In the genomic region with DNA sequence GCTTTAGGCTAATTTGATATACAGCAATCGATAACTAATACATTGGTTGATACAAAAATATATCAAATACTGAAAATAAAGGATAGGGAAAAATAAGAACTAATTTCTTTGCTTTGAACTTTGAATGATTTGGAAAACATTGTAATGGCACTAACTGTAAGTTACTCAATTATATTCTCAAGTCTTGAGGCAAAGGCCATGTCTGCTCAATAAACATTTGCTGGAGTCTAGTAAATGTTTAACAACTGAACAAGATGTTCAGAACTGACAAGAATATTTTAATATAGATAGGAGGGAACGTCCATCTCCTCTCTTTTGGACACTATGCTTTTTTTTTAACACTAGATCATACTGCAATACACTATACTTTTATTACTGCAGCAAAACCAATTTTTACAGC, we compare ENCODE assay signal across 22 cellular contexts.
DNase-seq lines count a peak whose midpoint lies in the region; ATAC-seq, FAIRE-seq and TF ChIP-seq lines count a peak whose summit lies in the region.
"Had no signal": no experiment of that assay in that cellular context is flagged by ENCODE, and none has a peak within 500 bp of the region (broad histone marks: within the 10 kb centered on the region; RNA-seq: fewer than 3 reads in every experiment).

No MANE protein-coding gene starts in this region.

- DNase-seq in GM18507 (ENCODE audit: extremely low spot score, insufficient read length, low read depth) = no peak
- no peak for DNase-seq in T-helper 17 cell
- peak; percentile 21 for DNase-seq in HepG2 (ENCODE audit: low spot score)
- DNase-seq in type B pancreatic cell (ENCODE audit: extremely low spot score, unreplicated experiment) = no peak
- no peak for DNase-seq in dorsolateral prefrontal cortex
- DNase-seq in NCI-H2171 treated with DMSO at 0.1 percent for 48 hours (lab: John Stamatoyannopoulos, UW) = no peak
- no peak for DNase-seq in ascending aorta (ENCODE audit: low spot score in 2 of 2)
- DNase-seq: COR-L47, DND-41, GF-D8, GOT3, HFFc6, KG1, MM.1S, NCI-H1105 treated with DMSO at 0.1 percent for 48 hours, NCI-H187, NCI-H446 treated with DMSO at 0.1 percent for 48 hours, NCI-H82, Right ventricle myocardium superior, SK-N-SH had no signal

- TF ChIP-seq RAD21 in HepG2 (CRISPR knock-in tag; IDR thresholded peaks at IDR 0.05) = no peak

- peak overlapping the region; percentile 100 for H3K27ac Mint-ChIP-seq in T-helper 17 cell
- H3K27ac Mint-ChIP-seq in type B pancreatic cell = no peak overlapping the region
- H3K27ac Mint-ChIP-seq: HFFc6 had no signal

- H3K36me3 ChIP-seq in HepG2 (replicated peaks in 1 of 2; ENCODE audit: control insufficient read depth in 1 of 2, insufficient read depth in 2 of 2, low read length in 2 of 2) (peaks cover 0 to 1% of the 10 kb centered on the region in 2 experiments; a peak in 1 of 5 replicates), ascending aorta (no peaks in the 10 kb centered on the region)

- BruUV-seq in HepG2 (replicated peaks; lab: Mats Ljungman, UMichigan) = no TSS peak

- peaks cover 36% of the 10 kb centered on the region for H3K4me1 ChIP-seq in HepG2 (ENCODE audit: insufficient read depth, low read length)
- peaks cover 0 to 6% of the 10 kb centered on the region in 2 donors for H3K4me1 ChIP-seq in ascending aorta

- H3K4me3 ChIP-seq in HepG2 (replicated peaks in 1 of 3; ENCODE audit: insufficient read depth in 1 of 3, low read depth in 2 of 3, low read length in 3 of 3) (peak overlapping the region in 2 of 3 experiments; percentile 70 to 87; a peak in 3 of 6 replicates), dorsolateral prefrontal cortex (no peak overlapping the region), ascending aorta (no peak overlapping the region)
- H3K4me3 ChIP-seq: BLaER1 treated with 17β-estradiol and CSF1 and Interleukin-3, amounts not matched to agents 10 nM and 100 nM had no signal

- TF ChIP-seq EP300 in HepG2 (IDR thresholded peaks at IDR 0.05; ENCODE audit: low read depth in 2 of 2, low read length in 2 of 2) (no peak), HepG2 (CRISPR knock-in tag; IDR thresholded peaks at IDR 0.05; ENCODE audit: borderline replicate concordance) (no peak)

- H3K36me3 Mint-ChIP-seq in T-helper 17 cell (ENCODE audit: low read depth) (peaks cover 6% of the 10 kb centered on the region), type B pancreatic cell (peaks cover 21% of the 10 kb centered on the region)

- no peak for TF ChIP-seq POLR2A in HepG2 (IDR thresholded peaks at IDR 0.05; ENCODE audit: insufficient read depth in 1 of 2, low read depth in 2 of 2, low read length in 2 of 2)

- CTCF ChIA-PET in HepG2 (lab: Yijun Ruan, JAX; ENCODE audit: low intra/inter-chr PET ratio, low total read pairs) = no interaction called here

- H3K4me3 Mint-ChIP-seq in T-helper 17 cell = no peak overlapping the region
- peak overlapping the region; percentile 68 for H3K4me3 Mint-ChIP-seq in type B pancreatic cell
- H3K4me3 Mint-ChIP-seq: HFFc6 had no signal

- TF ChIP-seq CTCF in HepG2 (CRISPR knock-in tag; IDR thresholded peaks at IDR 0.05) = no peak
- no peak for TF ChIP-seq CTCF in type B pancreatic cell (conservative IDR thresholded peaks at IDR 0.05)
- TF ChIP-seq CTCF in dorsolateral prefrontal cortex (IDR thresholded peaks at IDR 0.05 in 54 of 56, conservative IDR thresholded peaks at IDR 0.05 in 2 of 56; ENCODE audit: low read depth in 1 of 56, partially characterized antibody in 56 of 56) = no peak
- TF ChIP-seq CTCF in ascending aorta (IDR thresholded peaks at IDR 0.05) = no peak

- H3K27ac ChIP-seq in HepG2 (ENCODE audit: extremely low read length, insufficient read depth, low read length) (peak overlapping the region; percentile 77), dorsolateral prefrontal cortex (no peak overlapping the region), ascending aorta (no peak overlapping the region)

- no peak for ATAC-seq in T-helper 17 cell
- peak; percentile 21 for ATAC-seq in HepG2
- ATAC-seq: Panc1 had no signal

- intact Hi-C loops in HepG2 (cut with micrococcal nuclease; ENCODE audit: unreplicated experiment) (no loop called here), dorsolateral prefrontal cortex (cut with DNase I) (no loop called here), ascending aorta (cut with DNase I) (no loop called here)

- H3K4me2 ChIP-seq in HepG2 (ENCODE audit: low read depth, low read length) = peak overlapping the region; percentile 76
- H3K4me2 ChIP-seq: SK-N-SH had no signal

- H3K9me3 ChIP-seq in T-helper 17 cell (ENCODE audit: control insufficient read depth, low read length, poor library complexity, severe bottlenecking) (no peaks in the 10 kb centered on the region), HepG2 (ENCODE audit: low read length) (no peaks in the 10 kb centered on the region), ascending aorta (no peaks in the 10 kb centered on the region)
- H3K9me3 ChIP-seq: SK-N-SH had no signal

- H3K27me3 Mint-ChIP-seq in T-helper 17 cell (no peaks in the 10 kb centered on the region), type B pancreatic cell (no peaks in the 10 kb centered on the region)

- no peaks in the 10 kb centered on the region for H3K9me3 Mint-ChIP-seq in type B pancreatic cell

- 1% methylated on average over 2 of the region's 2 CpGs for WGBS in HepG2 (ENCODE audit: low lambda C conversion rate)

- peaks cover 25% of the 10 kb centered on the region for H3K4me1 Mint-ChIP-seq in T-helper 17 cell
- peaks cover 17% of the 10 kb centered on the region for H3K4me1 Mint-ChIP-seq in type B pancreatic cell (ENCODE audit: unreplicated experiment)

- no peak overlapping the region for H3K9ac ChIP-seq in HepG2 (ENCODE audit: insufficient read depth, low read depth, low read length)
- H3K9ac ChIP-seq: BLaER1 treated with 17β-estradiol and CSF1 and Interleukin-3, amounts not matched to agents 10 nM and 100 nM; SK-N-SH had no signal

- no peak overlapping the region for H2AFZ ChIP-seq in HepG2 (ENCODE audit: low read length)

- peaks cover 19% of the 10 kb centered on the region for H3K79me2 ChIP-seq in HepG2 (ENCODE audit: insufficient read depth, low read length)

- POLR2A ChIA-PET in HepG2 (lab: Yijun Ruan, JAX) = no interaction called here

- in situ Hi-C loops in HepG2 (cut with HindIII; ENCODE audit: extremely low pct_ligation_motif_present, low pct_unique_long_range_greater_than_20kb) = loop anchor here (10.0 kb wide), 1 partner anchor 202 kb away; no protein-coding TSS in a partner anchor

- peaks cover 17% of the 10 kb centered on the region for H4K20me1 ChIP-seq in HepG2 (ENCODE audit: insufficient read depth, low read length)

- FAIRE-seq in GM18507 (lab: Jason Lieb, UNC) (peak; percentile 15), HepG2 (lab: Jason Lieb, UNC) (no peak)

- no peaks in the 10 kb centered on the region; a peak in 1 of 5 replicates for H3K27me3 ChIP-seq in HepG2 (ENCODE audit: control insufficient read depth in 1 of 2, insufficient read depth in 2 of 2, low read length in 2 of 2)
- H3K27me3 ChIP-seq in dorsolateral prefrontal cortex = no peaks in the 10 kb centered on the region
- no peaks in the 10 kb centered on the region for H3K27me3 ChIP-seq in ascending aorta
- H3K27me3 ChIP-seq: BLaER1 treated with 17β-estradiol and CSF1 and Interleukin-3, amounts not matched to agents 10 nM and 100 nM had no signal

TF ChIP-seq in HepG2, 621 proteins besides CTCF, POLR2A, EP300 and RAD21 (continues in another document):
- TF ChIP-seq, protein P1, sequence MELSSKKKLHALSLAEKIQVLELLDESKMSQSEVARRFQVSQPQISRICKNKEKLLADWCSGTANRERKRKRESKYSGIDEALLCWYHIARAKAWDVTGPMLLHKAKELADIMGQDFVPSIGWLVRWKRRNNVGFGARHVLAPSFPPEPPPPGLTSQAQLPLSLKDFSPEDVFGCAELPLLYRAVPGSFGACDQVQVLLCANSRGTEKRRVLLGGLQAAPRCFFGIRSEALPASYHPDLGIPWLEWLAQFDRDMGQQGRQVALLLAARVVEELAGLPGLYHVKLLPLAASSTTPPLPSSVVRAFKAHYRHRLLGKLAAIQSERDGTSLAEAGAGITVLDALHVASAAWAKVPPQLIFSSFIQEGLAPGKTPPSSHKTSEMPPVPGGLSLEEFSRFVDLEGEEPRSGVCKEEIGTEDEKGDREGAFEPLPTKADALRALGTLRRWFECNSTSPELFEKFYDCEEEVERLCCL (CRISPR knock-in tag; IDR thresholded peaks at IDR 0.05; ENCODE audit: borderline replicate concordance) = no peak
- TF ChIP-seq EHMT2 (IDR thresholded peaks at IDR 0.05; ENCODE audit: borderline replicate concordance, low read depth, low read length) (0 out of 2 replicates have a peak, but pooled peaks have one; percentile 31), ZNF782 (CRISPR knock-in tag; IDR thresholded peaks at IDR 0.05; ENCODE audit: borderline replicate concordance) (no peak), ZNF331 (CRISPR knock-in tag; IDR thresholded peaks at IDR 0.05) (no peak), ZGPAT (CRISPR knock-in tag; IDR thresholded peaks at IDR 0.05) (0 out of 2 replicates have a peak, but pooled peaks have one; percentile 9), BCL6 (CRISPR knock-in tag; IDR thresholded peaks at IDR 0.05) (no peak), ZFP37 (CRISPR knock-in tag; IDR thresholded peaks at IDR 0.05; ENCODE audit: borderline replicate concordance) (no peak), ZNF670 (CRISPR knock-in tag; IDR thresholded peaks at IDR 0.05; ENCODE audit: borderline replicate concordance) (no peak)
- TF ChIP-seq, protein P2, sequence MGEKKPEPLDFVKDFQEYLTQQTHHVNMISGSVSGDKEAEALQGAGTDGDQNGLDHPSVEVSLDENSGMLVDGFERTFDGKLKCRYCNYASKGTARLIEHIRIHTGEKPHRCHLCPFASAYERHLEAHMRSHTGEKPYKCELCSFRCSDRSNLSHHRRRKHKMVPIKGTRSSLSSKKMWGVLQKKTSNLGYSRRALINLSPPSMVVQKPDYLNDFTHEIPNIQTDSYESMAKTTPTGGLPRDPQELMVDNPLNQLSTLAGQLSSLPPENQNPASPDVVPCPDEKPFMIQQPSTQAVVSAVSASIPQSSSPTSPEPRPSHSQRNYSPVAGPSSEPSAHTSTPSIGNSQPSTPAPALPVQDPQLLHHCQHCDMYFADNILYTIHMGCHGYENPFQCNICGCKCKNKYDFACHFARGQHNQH (CRISPR knock-in tag; IDR thresholded peaks at IDR 0.05) = no peak

Comparison
In these comparisons a context has a peak if more than half of its experiments do, and no peak if none do; other contexts are left out.
1. H3K4me3 ChIP-seq: peak in HepG2 (2 of 3); none in dorsolateral prefrontal cortex (0 of 59) and ascending aorta (0 of 2).